In genomic region chr5:146667633-146668032, GRCh38 we compare ENCODE assay signal across 10 cellular contexts.
A peak's percentile ranks its signal among the peaks of the same experiment; 100 is the strongest.
DNase-seq lines count a peak whose midpoint lies in the region; ATAC-seq, FAIRE-seq and TF ChIP-seq lines count a peak whose summit lies in the region.
"Had no signal": no experiment of that assay in that cellular context is flagged by ENCODE, and none has a peak within 500 bp of the region (broad histone marks: within the 10 kb centered on the region; RNA-seq: fewer than 3 reads in every experiment).

No MANE protein-coding gene starts in this region.

- no peaks in the 10 kb centered on the region for H3K27me3 ChIP-seq in vagina
- no peaks in the 10 kb centered on the region for H3K27me3 ChIP-seq in HAP-1 (ENCODE audit: low read depth)
- H3K27me3 ChIP-seq in CD4-positive, alpha-beta T cell (ENCODE audit: control insufficient read depth, insufficient read depth, low read length): no peaks in the 10 kb centered on the region

- H3K27ac Mint-ChIP-seq in activated CD8-positive, alpha-beta T cell treated with anti-CD3 and anti-CD28 coated beads for 36 hours: no peak overlapping the region
- no peak overlapping the region for H3K27ac Mint-ChIP-seq in activated CD8-positive, alpha-beta T cell treated with anti-CD3 and anti-CD28 coated beads, Interleukin-2, amount 10 ng/mL, durations not matched to agents 7 days and 5 days
- no peak overlapping the region for H3K27ac Mint-ChIP-seq in CD4-positive, alpha-beta T cell
- H3K27ac Mint-ChIP-seq: progenitor cell of endocrine pancreas; stimulated activated memory B cell treated with anti-CD40 and anti-IgM and Interleukin-4, amounts not matched to agents 10 μg/mL and 1 μg/mL and 100 μg/mL, for 72 hours had no signal

- CTCF ChIA-PET in activated CD8-positive, alpha-beta T cell treated with anti-CD3 and anti-CD28 coated beads for 36 hours (lab: Charles Lee): interaction anchor here (1.7 kb wide), 1 partner anchor 134 kb away, joined by 4 read pairs; no protein-coding TSS in a partner anchor
- CTCF ChIA-PET in activated CD8-positive, alpha-beta T cell treated with anti-CD3 and anti-CD28 coated beads, Interleukin-2, amount 10 ng/mL, durations not matched to agents 7 days and 5 days (lab: Charles Lee): interaction anchor here (8.3 kb wide), 1 partner anchor 298 kb away, joined by 50 read pairs; no protein-coding TSS in a partner anchor
- CTCF ChIA-PET in CD4-positive, alpha-beta T cell (lab: Charles Lee): interaction anchor here (0.7 kb wide), 1 partner anchor 9 kb away, joined by 3 read pairs; no protein-coding TSS in a partner anchor

- DNase-seq in activated CD8-positive, alpha-beta T cell treated with anti-CD3 and anti-CD28 coated beads for 36 hours: no peak
- DNase-seq in activated CD8-positive, alpha-beta T cell treated with anti-CD3 and anti-CD28 coated beads, Interleukin-2, amount 10 ng/mL, durations not matched to agents 7 days and 5 days: no peak
- DNase-seq in vagina (ENCODE audit: extremely low spot score in 2 of 2): no peak
- DNase-seq in HAP-1 (ENCODE audit: low spot score in 2 of 2): no peak
- DNase-seq in CD4-positive, alpha-beta T cell: no peak
- DNase-seq in stimulated activated naive CD8-positive, alpha-beta T cell treated with anti-CD3 and anti-CD28 coated beads, Interleukin-15, Interleukin-2, amounts not matched to agents 100 U/mL and 50 U/mL, for 24 hours: no peak

- no peaks in the 10 kb centered on the region for H3K4me1 ChIP-seq in vagina
- H3K4me1 ChIP-seq in HAP-1: 0 out of 2 replicates have a peak, but pooled peaks cover 4% of the 10 kb centered on the region

- H3K36me3 ChIP-seq in vagina (no peaks in the 10 kb centered on the region), HAP-1 (replicated peaks) (no peaks in the 10 kb centered on the region)

- peak overlapping the region; percentile 84 for H3K27ac ChIP-seq in angular gyrus (ENCODE audit: low read depth, low read length)
- H3K27ac ChIP-seq in vagina: peak overlapping the region; percentile 60
- H3K27ac ChIP-seq in CD4-positive, alpha-beta T cell (ENCODE audit: low read depth, low read length): no peak overlapping the region

- TF ChIP-seq CTCF in activated CD8-positive, alpha-beta T cell treated with anti-CD3 and anti-CD28 coated beads for 36 hours (IDR thresholded peaks at IDR 0.05): no peak
- TF ChIP-seq CTCF in vagina (IDR thresholded peaks at IDR 0.05): no peak
- TF ChIP-seq CTCF in CD4-positive, alpha-beta T cell (IDR thresholded peaks at IDR 0.05): no peak

- H3K4me3 ChIP-seq in vagina: no peak overlapping the region
- H3K4me3 ChIP-seq in HAP-1: no peak overlapping the region

- POLR2A ChIA-PET in activated CD8-positive, alpha-beta T cell treated with anti-CD3 and anti-CD28 coated beads for 36 hours (lab: Charles Lee): no interaction called here
- POLR2A ChIA-PET in activated CD8-positive, alpha-beta T cell treated with anti-CD3 and anti-CD28 coated beads, Interleukin-2, amount 10 ng/mL, durations not matched to agents 7 days and 5 days (lab: Charles Lee): no interaction called here
- POLR2A ChIA-PET in CD4-positive, alpha-beta T cell (lab: Charles Lee): no interaction called here

- no peaks in the 10 kb centered on the region for H3K27me3 Mint-ChIP-seq in activated CD8-positive, alpha-beta T cell treated with anti-CD3 and anti-CD28 coated beads for 36 hours
- H3K27me3 Mint-ChIP-seq in activated CD8-positive, alpha-beta T cell treated with anti-CD3 and anti-CD28 coated beads, Interleukin-2, amount 10 ng/mL, durations not matched to agents 7 days and 5 days (ENCODE audit: low read depth): peaks cover 3% of the 10 kb centered on the region
- no peaks in the 10 kb centered on the region for H3K27me3 Mint-ChIP-seq in CD4-positive, alpha-beta T cell
- H3K27me3 Mint-ChIP-seq: stimulated activated memory B cell treated with anti-CD40 and anti-IgM and Interleukin-4, amounts not matched to agents 10 μg/mL and 1 μg/mL and 100 μg/mL, for 72 hours had no signal

- H3K9me3 ChIP-seq in vagina (no peaks in the 10 kb centered on the region), HAP-1 (no peaks in the 10 kb centered on the region)
- no peaks in the 10 kb centered on the region for H3K9me3 ChIP-seq in CD4-positive, alpha-beta T cell (ENCODE audit: control insufficient read depth, low read length)

- intact Hi-C loops in activated CD8-positive, alpha-beta T cell treated with anti-CD3 and anti-CD28 coated beads for 36 hours (cut with micrococcal nuclease): no loop called here
- intact Hi-C loops in vagina (cut with DNase I): no loop called here
- intact Hi-C loops in CD4-positive, alpha-beta T cell (cut with DNase I, micrococcal nuclease): no loop called here

- ATAC-seq in activated CD8-positive, alpha-beta T cell treated with anti-CD3 and anti-CD28 coated beads for 36 hours: peak; percentile 49
- no peak for ATAC-seq in activated CD8-positive, alpha-beta T cell treated with anti-CD3 and anti-CD28 coated beads, Interleukin-2, amount 10 ng/mL, durations not matched to agents 7 days and 5 days
- no peak for ATAC-seq in CD4-positive, alpha-beta T cell (ENCODE audit: poor library complexity)
- no peak for ATAC-seq in stimulated activated naive CD8-positive, alpha-beta T cell treated with anti-CD3 and anti-CD28 coated beads, Interleukin-15, Interleukin-2, amounts not matched to agents 100 U/mL and 50 U/mL, for 24 hours
- ATAC-seq: stimulated activated memory B cell treated with anti-CD40 and anti-IgM and Interleukin-4, amounts not matched to agents 10 μg/mL and 1 μg/mL and 100 μg/mL, for 72 hours had no signal

- H3K9me3 Mint-ChIP-seq in activated CD8-positive, alpha-beta T cell treated with anti-CD3 and anti-CD28 coated beads for 36 hours: no peaks in the 10 kb centered on the region
- H3K9me3 Mint-ChIP-seq in activated CD8-positive, alpha-beta T cell treated with anti-CD3 and anti-CD28 coated beads, Interleukin-2, amount 10 ng/mL, durations not matched to agents 7 days and 5 days (ENCODE audit: insufficient read depth): no peaks in the 10 kb centered on the region
- H3K9me3 Mint-ChIP-seq in CD4-positive, alpha-beta T cell: no peaks in the 10 kb centered on the region
- H3K9me3 Mint-ChIP-seq: stimulated activated memory B cell treated with anti-CD40 and anti-IgM and Interleukin-4, amounts not matched to agents 10 μg/mL and 1 μg/mL and 100 μg/mL, for 72 hours had no signal

- in situ Hi-C loops in HAP-1 (cut with MboI; ENCODE audit: low sequenced_read_pairs): no loop called here

- peak; percentile 78 for FAIRE-seq in islet of Langerhans (lab: Jason Lieb, UNC)

- no peak for TF ChIP-seq POLR2A in vagina (IDR thresholded peaks at IDR 0.05)

- H3K4me1 Mint-ChIP-seq in activated CD8-positive, alpha-beta T cell treated with anti-CD3 and anti-CD28 coated beads for 36 hours (ENCODE audit: low read depth): peaks cover 6% of the 10 kb centered on the region
- H3K4me1 Mint-ChIP-seq in activated CD8-positive, alpha-beta T cell treated with anti-CD3 and anti-CD28 coated beads, Interleukin-2, amount 10 ng/mL, durations not matched to agents 7 days and 5 days (ENCODE audit: low read depth): no peaks in the 10 kb centered on the region
- peaks cover 15% of the 10 kb centered on the region for H3K4me1 Mint-ChIP-seq in CD4-positive, alpha-beta T cell (ENCODE audit: low read depth)
- H3K4me1 Mint-ChIP-seq: stimulated activated memory B cell treated with anti-CD40 and anti-IgM and Interleukin-4, amounts not matched to agents 10 μg/mL and 1 μg/mL and 100 μg/mL, for 72 hours had no signal

- H3K36me3 Mint-ChIP-seq in activated CD8-positive, alpha-beta T cell treated with anti-CD3 and anti-CD28 coated beads for 36 hours (ENCODE audit: low read depth): no peaks in the 10 kb centered on the region
- H3K36me3 Mint-ChIP-seq in activated CD8-positive, alpha-beta T cell treated with anti-CD3 and anti-CD28 coated beads, Interleukin-2, amount 10 ng/mL, durations not matched to agents 7 days and 5 days (ENCODE audit: low read depth): no peaks in the 10 kb centered on the region
- no peaks in the 10 kb centered on the region for H3K36me3 Mint-ChIP-seq in CD4-positive, alpha-beta T cell (ENCODE audit: low read depth)
- H3K36me3 Mint-ChIP-seq: stimulated activated memory B cell treated with anti-CD40 and anti-IgM and Interleukin-4, amounts not matched to agents 10 μg/mL and 1 μg/mL and 100 μg/mL, for 72 hours had no signal

- H3K4me3 Mint-ChIP-seq in activated CD8-positive, alpha-beta T cell treated with anti-CD3 and anti-CD28 coated beads for 36 hours: no peak overlapping the region
- no peak overlapping the region for H3K4me3 Mint-ChIP-seq in activated CD8-positive, alpha-beta T cell treated with anti-CD3 and anti-CD28 coated beads, Interleukin-2, amount 10 ng/mL, durations not matched to agents 7 days and 5 days
- H3K4me3 Mint-ChIP-seq in CD4-positive, alpha-beta T cell: no peak overlapping the region
- H3K4me3 Mint-ChIP-seq: stimulated activated memory B cell treated with anti-CD40 and anti-IgM and Interleukin-4, amounts not matched to agents 10 μg/mL and 1 μg/mL and 100 μg/mL, for 72 hours had no signal
